ENCODE assay signal across 1 cellular context in genomic region chr9:131228096-131228495, GRCh38.
TF ChIP-seq lines count a peak whose summit lies in the region.

No MANE protein-coding gene starts in this region.

TF ChIP-seq in HepG2, 621 proteins besides CTCF, POLR2A, EP300 and RAD21:
- TF ChIP-seq MLXIP (CRISPR knock-in tag; IDR thresholded peaks at IDR 0.05; ENCODE audit: borderline replicate concordance) (no peak), BCL3 (CRISPR knock-in tag; IDR thresholded peaks at IDR 0.05) (no peak), POLR2G (IDR thresholded peaks at IDR 0.05; ENCODE audit: low read depth, low read length) (no peak), SSRP1 (CRISPR knock-in tag; IDR thresholded peaks at IDR 0.05) (no peak)
